ENCODE assay signal across 8 cellular contexts in genomic region chr2:112352292-112352691, GRCh38.
DNase-seq lines count a peak whose midpoint lies in the region; ATAC-seq, FAIRE-seq and TF ChIP-seq lines count a peak whose summit lies in the region.
"Not testable (repeated sequence)": the region's sequence is repeated elsewhere in the genome, so short reads cannot be mapped to it uniquely, and the experiment has no call there.

No MANE protein-coding gene starts in this region.

- not testable (repeated sequence) for H3K4me1 ChIP-seq in DOHH2 (ENCODE audit: control insufficient read depth, low read length); HEK293 (ENCODE audit: control insufficient read depth, insufficient read depth, low read length); Loucy (ENCODE audit: insufficient read depth, low read length, poor library complexity, severe bottlenecking); K562 (replicated peaks in 1 of 2; ENCODE audit: control insufficient read depth in 2 of 2, insufficient read depth in 2 of 2, low read length in 2 of 2)

- H3K27me3 ChIP-seq in DOHH2 (ENCODE audit: control insufficient read depth, low read length); Loucy (ENCODE audit: insufficient read depth, low read length, poor library complexity, severe bottlenecking); K562 (ENCODE audit: control insufficient read depth in 2 of 2, insufficient read depth in 2 of 2, low read length in 2 of 2): not testable (repeated sequence)

- not testable (repeated sequence) for TF ChIP-seq RAD21 in K562 (CRISPR knock-in tag; conservative IDR thresholded peaks at IDR 0.05 in 1 of 2, IDR thresholded peaks at IDR 0.05 in 1 of 2)

- POLR2A ChIA-PET in HEK293 (lab: Yijun Ruan, JAX); WTC11 (lab: Charles Lee); K562 (lab: Yijun Ruan, JAX): not testable (repeated sequence)

- H3K27ac ChIP-seq in DOHH2 (ENCODE audit: low read depth, low read length); HEK293 (ENCODE audit: extremely low read depth, low read depth, low read length); K562 (ENCODE audit: extremely low read depth, low read depth, low read length): not testable (repeated sequence)

- not testable (repeated sequence) for H3K9ac ChIP-seq in Loucy (ENCODE audit: low read depth, low read length, poor library complexity, severe bottlenecking); K562 (ENCODE audit: insufficient read depth in 1 of 2, low read depth in 2 of 2, low read length in 2 of 2)

- H3K4me3 ChIP-seq in DOHH2 (ENCODE audit: low read length); HEK293 (ENCODE audit: low read depth, low read length); Loucy (ENCODE audit: low read length, poor library complexity, severe bottlenecking); K562: not testable (repeated sequence)

- not testable (repeated sequence) for H3F3A ChIP-seq in DOHH2 (ENCODE audit: control insufficient read depth, insufficient read depth); Loucy (ENCODE audit: low read depth)

- peak overlapping the region; percentile 62 for H3K27ac Mint-ChIP-seq in WTC11
- H3K27ac Mint-ChIP-seq in endothelial cell (ENCODE audit: unreplicated experiment): peak overlapping the region; percentile 59
- peak overlapping the region in 4 of 6 donors; percentile 8 to 85 (median 10) for H3K27ac Mint-ChIP-seq in naive B cell
- peak overlapping the region; percentile 3 for H3K27ac Mint-ChIP-seq in stimulated activated effector memory CD8-positive, alpha-beta T cell treated with anti-CD3 and anti-CD28 coated beads, Interleukin-12 subunit alpha, Interleukin-12 subunit beta, amount 100 ng/mL, for 72 hours

- peak overlapping the region; percentile 34 for H3K4me2 ChIP-seq in DOHH2 (ENCODE audit: low read length)
- not testable (repeated sequence) for H3K4me2 ChIP-seq in Loucy (ENCODE audit: low read depth, low read length, poor library complexity, severe bottlenecking); K562 (ENCODE audit: insufficient read depth, low read length)

- not testable (repeated sequence) for H3K4me3 Mint-ChIP-seq in WTC11; endothelial cell (ENCODE audit: unreplicated experiment); stimulated activated effector memory CD8-positive, alpha-beta T cell treated with anti-CD3 and anti-CD28 coated beads, Interleukin-12 subunit alpha, Interleukin-12 subunit beta, amount 100 ng/mL, for 72 hours
- peak overlapping the region in 2 of 8 donors; percentile 2 to 31 for H3K4me3 Mint-ChIP-seq in naive B cell

- FAIRE-seq in K562 (lab: Jason Lieb, UNC): not testable (repeated sequence)

- H3K79me2 ChIP-seq in DOHH2 (ENCODE audit: control insufficient read depth, low read length); Loucy (ENCODE audit: insufficient read depth, low read length); K562 (ENCODE audit: control insufficient read depth, insufficient read depth, low read length): not testable (repeated sequence)

- not testable (repeated sequence) for ATAC-seq in WTC11; K562; naive B cell (ENCODE audit: low read depth in 2 of 2); stimulated activated effector memory CD8-positive, alpha-beta T cell treated with anti-CD3 and anti-CD28 coated beads, Interleukin-12 subunit alpha, Interleukin-12 subunit beta, amount 100 ng/mL, for 72 hours

- DNase-seq in WTC11 (ENCODE audit: low spot score); K562 (ENCODE audit: extremely low read depth in 1 of 4, low spot score in 3 of 4); endothelial cell (ENCODE audit: low spot score); naive B cell; stimulated activated effector memory CD8-positive, alpha-beta T cell treated with anti-CD3 and anti-CD28 coated beads, Interleukin-12 subunit alpha, Interleukin-12 subunit beta, amount 100 ng/mL, for 72 hours (ENCODE audit: low spot score in 2 of 2): not testable (repeated sequence)

- H3K9me3 ChIP-seq in DOHH2 (ENCODE audit: control insufficient read depth, insufficient read depth, low read length); HEK293 (ENCODE audit: control insufficient read depth, insufficient read depth, low read depth, low read length); Loucy (ENCODE audit: insufficient read depth, low read depth, low read length); K562 (replicated peaks; ENCODE audit: control insufficient read depth, insufficient read depth, low read depth, low read length): not testable (repeated sequence)

- H3K27me3 Mint-ChIP-seq in WTC11 (ENCODE audit: low read depth); endothelial cell (ENCODE audit: unreplicated experiment); naive B cell: not testable (repeated sequence)

- H3K4me1 Mint-ChIP-seq in WTC11; endothelial cell (ENCODE audit: unreplicated experiment); stimulated activated effector memory CD8-positive, alpha-beta T cell treated with anti-CD3 and anti-CD28 coated beads, Interleukin-12 subunit alpha, Interleukin-12 subunit beta, amount 100 ng/mL, for 72 hours: not testable (repeated sequence)
- peaks cover 6 to 11% (median 8%) of the 10 kb centered on the region in 3 donors for H3K4me1 Mint-ChIP-seq in naive B cell

- WGBS in K562 (ENCODE audit: insufficient coverage, low coverage, missing lambda C conversion rate): 100% methylated on average over 1 of the region's 2 CpGs

- H4K20me1 ChIP-seq in DOHH2 (ENCODE audit: control insufficient read depth, insufficient read depth, low read depth, low read length); Loucy (ENCODE audit: insufficient read depth, low read length, poor library complexity, severe bottlenecking); K562 (replicated peaks; ENCODE audit: control insufficient read depth, insufficient read depth, low read length): not testable (repeated sequence)

- not testable (repeated sequence) for H3K36me3 Mint-ChIP-seq in WTC11; endothelial cell (ENCODE audit: low read depth, unreplicated experiment); naive B cell; stimulated activated effector memory CD8-positive, alpha-beta T cell treated with anti-CD3 and anti-CD28 coated beads, Interleukin-12 subunit alpha, Interleukin-12 subunit beta, amount 100 ng/mL, for 72 hours

- in situ Hi-C loops in K562 (cut with MboI): not testable (repeated sequence)

- not testable (repeated sequence) for H3K9me1 ChIP-seq in K562 (ENCODE audit: control insufficient read depth, insufficient read depth, low read length)

- not testable (repeated sequence) for H3K9me2 ChIP-seq in DOHH2 (replicated peaks; ENCODE audit: control insufficient read depth, low read length); Loucy (replicated peaks; ENCODE audit: low read depth, low read length)

- not testable (repeated sequence) for BruUV-seq in K562 (replicated peaks; lab: Mats Ljungman, UMichigan)

- not testable (repeated sequence) for TF ChIP-seq CTCF in DOHH2 (IDR thresholded peaks at IDR 0.05; ENCODE audit: low read depth, low read length, poor library complexity, severe bottlenecking); HEK293 (tag by site-specific recombination; IDR thresholded peaks at IDR 0.05); Loucy (conservative IDR thresholded peaks at IDR 0.05; ENCODE audit: low read length); WTC11 (IDR thresholded peaks at IDR 0.05); K562 (IDR thresholded peaks at IDR 0.05 in 2 of 3, conservative IDR thresholded peaks at IDR 0.05 in 1 of 3; ENCODE audit: insufficient read depth in 2 of 3, low read depth in 1 of 3, low read length in 3 of 3); endothelial cell (IDR thresholded peaks at IDR 0.05; ENCODE audit: unreplicated experiment)

- intact Hi-C loops in K562 (cut with micrococcal nuclease): not testable (repeated sequence)

- H3K9me3 Mint-ChIP-seq in WTC11; endothelial cell (ENCODE audit: unreplicated experiment); naive B cell; stimulated activated effector memory CD8-positive, alpha-beta T cell treated with anti-CD3 and anti-CD28 coated beads, Interleukin-12 subunit alpha, Interleukin-12 subunit beta, amount 100 ng/mL, for 72 hours: not testable (repeated sequence)

- CTCF ChIA-PET in HEK293 (lab: Yijun Ruan, JAX); WTC11 (lab: Charles Lee); K562 (lab: Yijun Ruan, JAX; ENCODE audit: low intra/inter-chr PET ratio): not testable (repeated sequence)

- not testable (repeated sequence) for TF ChIP-seq EP300 in K562 (IDR thresholded peaks at IDR 0.05; ENCODE audit: low read length)

- not testable (repeated sequence) for H3K36me3 ChIP-seq in DOHH2 (ENCODE audit: control insufficient read depth, low read length); HEK293 (ENCODE audit: control insufficient read depth in 2 of 2, insufficient read depth in 1 of 2, low read length in 2 of 2); Loucy (ENCODE audit: insufficient read depth, low read length); K562 (ENCODE audit: control insufficient read depth, insufficient read depth, low read length)

- not testable (repeated sequence) for TF ChIP-seq POLR2A in K562 (conservative IDR thresholded peaks at IDR 0.05)

- H2AFZ ChIP-seq in Loucy (ENCODE audit: low read length): peak overlapping the region; percentile 64
- H2AFZ ChIP-seq in K562 (ENCODE audit: low read depth, low read length): not testable (repeated sequence)

TF ChIP-seq in HEK293, 187 proteins besides CTCF, POLR2A, EP300 and RAD21:
- peak; percentile 49; the same call in 1 of the 2 replicates for TF ChIP-seq ZNF596 (tag by site-specific recombination; IDR thresholded peaks at IDR 0.05)

TF ChIP-seq in K562, 482 proteins besides CTCF, POLR2A, EP300 and RAD21:
- peak; percentile 43; the same call in 1 of the 2 replicates for TF ChIP-seq SPI1 (IDR thresholded peaks at IDR 0.05; ENCODE audit: borderline replicate concordance, low read depth, low read length)

Comparison
In these comparisons a context has a peak if more than half of its experiments do, and no peak if none do; other contexts are left out.
1. H3K27ac Mint-ChIP-seq: peak in every context shown above with its lines; median percentile 62 in WTC11; 59 in endothelial cell; 10 in naive B cell; 3 in stimulated activated effector memory CD8-positive, alpha-beta T cell treated with anti-CD3 and anti-CD28 coated beads, Interleukin-12 subunit alpha, Interleukin-12 subunit beta, amount 100 ng/mL, for 72 hours.